In genomic region chrX:56788229-56788628, GRCh38 we compare ENCODE assay signal across 14 cellular contexts. TPM values are rescaled to one million over a fixed set of nuclear protein-coding genes. Genes with fewer than 3 reads are reported as not detected.
DNase-seq lines count a peak whose midpoint lies in the region; ATAC-seq, FAIRE-seq and TF ChIP-seq lines count a peak whose summit lies in the region.
"Had no signal": no experiment of that assay in that cellular context is flagged by ENCODE, and none has a peak within 500 bp of the region (broad histone marks: within the 10 kb centered on the region; RNA-seq: fewer than 3 reads in every experiment).

No MANE protein-coding gene starts in this region.

- no peak overlapping the region for H3K4ac ChIP-seq in H9 (ENCODE audit: low read depth, low read length)
- H3K4ac ChIP-seq in mesendoderm (ENCODE audit: low read depth, low read length) = no peak overlapping the region

- no peaks in the 10 kb centered on the region for H3K36me3 ChIP-seq in mesendoderm (ENCODE audit: control insufficient read depth, insufficient read depth, low read length)

- H3K36me3 Mint-ChIP-seq in H9 (ENCODE audit: insufficient read depth in 1 of 3, low read depth in 3 of 3) = peaks cover 33 to 50% (median 49%) of the 10 kb centered on the region in 3 experiments
- peaks cover 11 to 13% of the 10 kb centered on the region in 2 donors for H3K36me3 Mint-ChIP-seq in stimulated activated naive B cell treated with anti-CD40 and anti-IgM and Interleukin-4, amounts not matched to agents 10 μg/mL and 1 μg/mL and 100 μg/mL, for 72 hours

- no peak overlapping the region for H2BK20ac ChIP-seq in H9 (ENCODE audit: low read depth, low read length, poor library complexity, severe bottlenecking)

- no peak overlapping the region for H2BK12ac ChIP-seq in H9 (ENCODE audit: insufficient read length, low read depth, low read length)

- H3K79me2 ChIP-seq in H9 (ENCODE audit: insufficient read depth, low read length) = no peaks in the 10 kb centered on the region
- H3K79me2 ChIP-seq in mesendoderm (ENCODE audit: control insufficient read depth, insufficient read depth, low read length) = no peaks in the 10 kb centered on the region

- in situ Hi-C loops in G401 (cut with HindIII; ENCODE audit: low sequenced_read_pairs) = no loop called here
- in situ Hi-C loops in KBM-7 (cut with MboI; ENCODE audit: low pct_unique_long_range_greater_than_20kb, low sequenced_read_pairs) = loop anchor here (25.0 kb wide), 1 partner anchor 199 kb away; the partner anchor contains the start of gene SPIN3

- H2BK5ac ChIP-seq in H9 (ENCODE audit: insufficient read length, low read length) (no peak overlapping the region), mesendoderm (ENCODE audit: low read length) (no peak overlapping the region)

- no peak overlapping the region for H2BK120ac ChIP-seq in H9 (ENCODE audit: low read depth, low read length, poor library complexity, severe bottlenecking)
- H2BK120ac ChIP-seq in mesendoderm (ENCODE audit: low read depth, low read length) = no peak overlapping the region

- no peak overlapping the region for H3T11ph ChIP-seq in H9 (ENCODE audit: low read length)

- H3K4me3 Mint-ChIP-seq in H9 = no peak overlapping the region
- no peak overlapping the region for H3K4me3 Mint-ChIP-seq in stimulated activated naive B cell treated with anti-CD40 and anti-IgM and Interleukin-4, amounts not matched to agents 10 μg/mL and 1 μg/mL and 100 μg/mL, for 72 hours
- H3K4me3 Mint-ChIP-seq: memory B cell had no signal

- H3K4me2 ChIP-seq in H9 (ENCODE audit: insufficient read depth, insufficient read length, low read length) (no peak overlapping the region), mesendoderm (ENCODE audit: low read length) (no peak overlapping the region)

- peaks cover 67 to 79% of the 10 kb centered on the region in 2 experiments for H3K9me3 Mint-ChIP-seq in H9
- no peaks in the 10 kb centered on the region for H3K9me3 Mint-ChIP-seq in stimulated activated naive B cell treated with anti-CD40 and anti-IgM and Interleukin-4, amounts not matched to agents 10 μg/mL and 1 μg/mL and 100 μg/mL, for 72 hours
- H3K9me3 Mint-ChIP-seq: memory B cell had no signal

- H3K23ac ChIP-seq in H9 (ENCODE audit: insufficient read length, low read depth, low read length) (no peak overlapping the region), mesendoderm (ENCODE audit: low read length) (no peak overlapping the region)

- H2BK15ac ChIP-seq in H9 (ENCODE audit: low read depth, low read length) = no peak overlapping the region
- H2BK15ac ChIP-seq in mesendoderm (replicated peaks; ENCODE audit: low read depth) = no peak overlapping the region

- H2AFZ ChIP-seq in H9 (ENCODE audit: low read length) = no peak overlapping the region

- no peaks in the 10 kb centered on the region for H4K20me1 ChIP-seq in H9 (ENCODE audit: control insufficient read depth, insufficient read depth, insufficient read length)

- no peak overlapping the region for H3K27ac ChIP-seq in coronary artery
- no peak overlapping the region for H3K27ac ChIP-seq in H9 (ENCODE audit: insufficient read length, low read depth, low read length)
- H3K27ac ChIP-seq in mesendoderm (ENCODE audit: low read depth, low read length) = no peak overlapping the region

- H4K8ac ChIP-seq in H9 (replicated peaks; ENCODE audit: insufficient read length, low read depth, low read length) = no peak overlapping the region
- H4K8ac ChIP-seq in mesendoderm (ENCODE audit: low read depth, low read length) = no peak overlapping the region

- DNase-seq in G401 (ENCODE audit: low spot score) = peak; percentile 73
- peak; percentile 66 for DNase-seq in KBM-7
- DNase-seq in coronary artery (ENCODE audit: low spot score) = peak; percentile 65
- DNase-seq in putamen (ENCODE audit: low spot score) = peak; percentile 30
- DNase-seq in urothelium cell line (ENCODE audit: low spot score) = no peak
- no peak for DNase-seq in H9
- DNase-seq in stimulated activated naive B cell treated with anti-CD40 and anti-IgM and Interleukin-4, amounts not matched to agents 10 μg/mL and 1 μg/mL and 100 μg/mL, for 72 hours = no peak
- no peak for DNase-seq in mesendoderm
- DNase-seq: activated CD4-positive, alpha-beta T cell treated with anti-CD3 and anti-CD28 coated beads, Interleukin-2, amount 50 U/mL, for 48 hours; Caco-2; effector memory CD4-positive, alpha-beta T cell; NK-92 treated with Interleukin-12 subunit alpha and Interleukin-12 subunit beta, amount 100 ng/mL, for 24 hours; T-helper 1 cell had no signal

- H3K9ac ChIP-seq in H9 (ENCODE audit: extremely low read depth, insufficient read length, low read length) (no peak overlapping the region), mesendoderm (ENCODE audit: low read length) (no peak overlapping the region)

- peaks cover 2 to 5% of the 10 kb centered on the region in 2 experiments; a peak in 3 of 4 replicates for H3K4me1 Mint-ChIP-seq in H9
- H3K4me1 Mint-ChIP-seq in stimulated activated naive B cell treated with anti-CD40 and anti-IgM and Interleukin-4, amounts not matched to agents 10 μg/mL and 1 μg/mL and 100 μg/mL, for 72 hours = peaks cover 30 to 39% of the 10 kb centered on the region in 2 donors

- peaks cover 4% of the 10 kb centered on the region for H3K27me3 Mint-ChIP-seq in H9 (ENCODE audit: low read depth)
- H3K27me3 Mint-ChIP-seq in stimulated activated naive B cell treated with anti-CD40 and anti-IgM and Interleukin-4, amounts not matched to agents 10 μg/mL and 1 μg/mL and 100 μg/mL, for 72 hours = no peaks in the 10 kb centered on the region
- H3K27me3 Mint-ChIP-seq: memory B cell had no signal

- no peak overlapping the region for H3K56ac ChIP-seq in H9 (ENCODE audit: insufficient read length, low read depth, low read length)
- no peak overlapping the region for H3K56ac ChIP-seq in mesendoderm (ENCODE audit: low read length)

- no peak for FAIRE-seq in urothelium cell line (lab: Jason Lieb, UNC)

- H3K79me1 ChIP-seq in H9 (ENCODE audit: insufficient read depth, low read depth, low read length, poor library complexity, severe bottlenecking) = no peaks in the 10 kb centered on the region
- H3K79me1 ChIP-seq in mesendoderm (ENCODE audit: low read length) = peaks cover 3% of the 10 kb centered on the region

- no peak overlapping the region for H3K27ac Mint-ChIP-seq in H9
- H3K27ac Mint-ChIP-seq in stimulated activated naive B cell treated with anti-CD40 and anti-IgM and Interleukin-4, amounts not matched to agents 10 μg/mL and 1 μg/mL and 100 μg/mL, for 72 hours = no peak overlapping the region
- H3K27ac Mint-ChIP-seq: memory B cell had no signal

- H3K4me3 ChIP-seq in coronary artery (no peak overlapping the region), mesendoderm (ENCODE audit: low read length) (no peak overlapping the region)

- no peak for ATAC-seq in stimulated activated naive B cell treated with anti-CD40 and anti-IgM and Interleukin-4, amounts not matched to agents 10 μg/mL and 1 μg/mL and 100 μg/mL, for 72 hours (replicated peaks)

- no peaks in the 10 kb centered on the region for H3K9me3 ChIP-seq in H9 (ENCODE audit: control insufficient read depth, low read depth, low read length)
- H3K9me3 ChIP-seq: Caco-2 had no signal

- H3K27me3 ChIP-seq in H9 (ENCODE audit: insufficient read depth, low read length) (no peaks in the 10 kb centered on the region), mesendoderm (ENCODE audit: insufficient read depth, low read length, poor library complexity) (no peaks in the 10 kb centered on the region)

- H3K23me2 ChIP-seq in H9 (ENCODE audit: insufficient read length, low read depth, low read length, poor library complexity, severe bottlenecking) = no peaks in the 10 kb centered on the region

- H2AK5ac ChIP-seq in H9 (ENCODE audit: insufficient read length, low read length) (no peak overlapping the region), mesendoderm (ENCODE audit: low read length) (no peak overlapping the region)

- WGBS in H9 (ENCODE audit: extremely low coverage, insufficient read length, low lambda C conversion rate) = no CpG with 5 or more reads among the region's 3 CpGs
- WGBS in mesendoderm (ENCODE audit: extremely low coverage, insufficient coverage, low lambda C conversion rate) = no CpG with 5 or more reads among the region's 3 CpGs

- H3K4me1 ChIP-seq in H9 (ENCODE audit: insufficient read depth, low read length) = no peaks in the 10 kb centered on the region
- H3K4me1 ChIP-seq in mesendoderm (ENCODE audit: control insufficient read depth, low read depth, low read length) = no peaks in the 10 kb centered on the region
- H3K4me1 ChIP-seq: Caco-2 had no signal

- TF ChIP-seq CTCF in coronary artery (IDR thresholded peaks at IDR 0.05) (no peak), H9 (conservative IDR thresholded peaks at IDR 0.05) (no peak)

- H3K18ac ChIP-seq in H9 (ENCODE audit: insufficient read length, low read depth, low read length) (no peak overlapping the region), mesendoderm (ENCODE audit: low read length) (no peak overlapping the region)

- H4K5ac ChIP-seq in H9 (ENCODE audit: insufficient read length, low read depth, low read length) (no peak overlapping the region), mesendoderm (ENCODE audit: low read length) (no peak overlapping the region)

- no peak overlapping the region for H3K14ac ChIP-seq in H9 (ENCODE audit: insufficient read depth, low read length)

- H4K91ac ChIP-seq in H9 (ENCODE audit: insufficient read length, low read depth, low read length) = no peak overlapping the region

RNA-seq across cellular contexts. Expression of gene NBDY, which starts 59.2 kb away (rescaled TPM):
- total RNA-seq in G401 (2014; rRNA removed; shearing (Covaris generic)) = 7.1 and 9.1 TPM in 2 replicates
- 62.2 and 62.5 TPM in 2 replicates for total RNA-seq in H9 (2021)
- polyA plus RNA-seq in mesendoderm (2013, experiment 1 of 2) = 92.6 TPM
- 90.5 TPM for polyA plus RNA-seq in mesendoderm (2013, experiment 2 of 2)

Comparison
In these comparisons a context has a peak if more than half of its experiments do, and no peak if none do; other contexts are left out.
1. DNase-seq: peak in G401 (single experiment), KBM-7 (single experiment), coronary artery (single experiment) and putamen (single experiment); none in urothelium cell line (single experiment), H9 (single experiment), stimulated activated naive B cell treated with anti-CD40 and anti-IgM and Interleukin-4, amounts not matched to agents 10 μg/mL and 1 μg/mL and 100 μg/mL, for 72 hours (single experiment) and mesendoderm (single experiment).